In genomic region chr15:90657520-90658172, GRCh38 we compare ENCODE assay signal across 8 cellular contexts. TPM values are rescaled to one million over a fixed set of nuclear protein-coding genes. Genes with fewer than 3 reads are reported as not detected.
DNase-seq lines count a peak whose midpoint lies in the region; ATAC-seq and TF ChIP-seq lines count a peak whose summit lies in the region.
"Not testable (repeated sequence)": the region's sequence is repeated elsewhere in the genome, so short reads cannot be mapped to it uniquely, and the experiment has no call there.

No MANE protein-coding gene starts in this region.

- not testable (repeated sequence) for TF ChIP-seq CTCF in Peyer's patch (IDR thresholded peaks at IDR 0.05)

- H3K9me3 ChIP-seq in Peyer's patch: not testable (repeated sequence)

- not testable (repeated sequence) for H3K36me3 ChIP-seq in Peyer's patch

- not testable (repeated sequence) for H3K9me3 Mint-ChIP-seq in activated CD4-positive, alpha-beta memory T cell treated with anti-CD3 and anti-CD28 coated beads, Interleukin-2, amount 10 ng/mL, durations not matched to agents 7 days and 5 days; activated naive CD4-positive, alpha-beta T cell treated with anti-CD3 and anti-CD28 coated beads, Interleukin-2, amount 50 U/mL, for 72 hours

- H3K4me3 ChIP-seq in Peyer's patch: not testable (repeated sequence)

- H3K4me1 Mint-ChIP-seq in activated CD4-positive, alpha-beta memory T cell treated with anti-CD3 and anti-CD28 coated beads, Interleukin-2, amount 10 ng/mL, durations not matched to agents 7 days and 5 days: peaks cover 77% of the 10 kb centered on the region

- TF ChIP-seq POLR2A in Peyer's patch (IDR thresholded peaks at IDR 0.05): not testable (repeated sequence)

- POLR2A ChIA-PET in activated CD4-positive, alpha-beta memory T cell treated with anti-CD3 and anti-CD28 coated beads, Interleukin-2, amount 10 ng/mL, durations not matched to agents 7 days and 5 days (lab: Charles Lee): interaction anchor here (0.7 to 4.0 kb wide), 9 partner anchors 8 to 277 kb away, joined by 3 to 26 read pairs (median 4); partner anchors contain the start of gene BLM

- not testable (repeated sequence) for H3K27me3 ChIP-seq in Peyer's patch

- CTCF ChIA-PET in activated CD4-positive, alpha-beta memory T cell treated with anti-CD3 and anti-CD28 coated beads, Interleukin-2, amount 10 ng/mL, durations not matched to agents 7 days and 5 days (lab: Charles Lee): interaction anchor here (0.7 kb wide), 1 partner anchor 276 kb away, joined by 3 read pairs; no protein-coding TSS in a partner anchor

- peak; percentile 56 for DNase-seq in HT1080 (ENCODE audit: low read depth)
- peak in 2 of 3 donors; percentile 52 to 72 for DNase-seq in Peyer's patch
- peak; percentile 88 for DNase-seq in activated CD4-positive, alpha-beta memory T cell treated with anti-CD3 and anti-CD28 coated beads, Interleukin-2, amount 10 ng/mL, durations not matched to agents 7 days and 5 days
- peak in 1 of 2 donors; percentile 40 for DNase-seq in activated naive CD4-positive, alpha-beta T cell treated with anti-CD3 and anti-CD28 coated beads, Interleukin-2, amount 50 U/mL, for 72 hours (ENCODE audit: low spot score in 2 of 2)
- peak; percentile 62 for DNase-seq in stimulated activated CD4-positive, alpha-beta T cell treated with anti-CD3 and anti-CD28 coated beads, Interleukin-12 subunit alpha, Interleukin-12 subunit beta, amount 100 ng/mL, for 4 hours
- DNase-seq in stimulated activated naive CD8-positive, alpha-beta T cell treated with anti-CD3 and anti-CD28 coated beads, Interleukin-15, Interleukin-2, amounts not matched to agents 100 U/mL and 50 U/mL, for 24 hours: peak; percentile 54

- H3K27ac ChIP-seq in Peyer's patch: not testable (repeated sequence)

- ATAC-seq in GM18502 (IDR thresholded peaks at IDR 0.05; ENCODE audit: poor library complexity, unreplicated experiment) (peak; percentile 43), GM21786 (IDR thresholded peaks at IDR 0.05; ENCODE audit: unreplicated experiment) (peak; percentile 36)
- peak in 1 of 2 donors; percentile 37 for ATAC-seq in activated naive CD4-positive, alpha-beta T cell treated with anti-CD3 and anti-CD28 coated beads, Interleukin-2, amount 50 U/mL, for 72 hours
- peak; percentile 37 for ATAC-seq in stimulated activated naive CD8-positive, alpha-beta T cell treated with anti-CD3 and anti-CD28 coated beads, Interleukin-15, Interleukin-2, amounts not matched to agents 100 U/mL and 50 U/mL, for 24 hours

- H3K27ac Mint-ChIP-seq in activated CD4-positive, alpha-beta memory T cell treated with anti-CD3 and anti-CD28 coated beads, Interleukin-2, amount 10 ng/mL, durations not matched to agents 7 days and 5 days: peak overlapping the region; percentile 68
- peak overlapping the region; percentile 40 to 52 for H3K27ac Mint-ChIP-seq in activated naive CD4-positive, alpha-beta T cell treated with anti-CD3 and anti-CD28 coated beads, Interleukin-2, amount 50 U/mL, for 72 hours

- H3K27me3 Mint-ChIP-seq in activated CD4-positive, alpha-beta memory T cell treated with anti-CD3 and anti-CD28 coated beads, Interleukin-2, amount 10 ng/mL, durations not matched to agents 7 days and 5 days: peaks cover 22% of the 10 kb centered on the region

- peak overlapping the region; percentile 60 for H3K4me3 Mint-ChIP-seq in activated CD4-positive, alpha-beta memory T cell treated with anti-CD3 and anti-CD28 coated beads, Interleukin-2, amount 10 ng/mL, durations not matched to agents 7 days and 5 days

- peaks cover 17% of the 10 kb centered on the region for H3K36me3 Mint-ChIP-seq in activated CD4-positive, alpha-beta memory T cell treated with anti-CD3 and anti-CD28 coated beads, Interleukin-2, amount 10 ng/mL, durations not matched to agents 7 days and 5 days (ENCODE audit: low read depth)
- not testable (repeated sequence) for H3K36me3 Mint-ChIP-seq in activated naive CD4-positive, alpha-beta T cell treated with anti-CD3 and anti-CD28 coated beads, Interleukin-2, amount 50 U/mL, for 72 hours

- H3K4me1 ChIP-seq in Peyer's patch: peaks cover 0 to 30% (median 13%) of the 10 kb centered on the region in 4 donors

RNA-seq across cellular contexts. Expression of gene BLM, which starts 59.5 kb away (rescaled TPM):
- 13.1 and 16.1 TPM in 2 replicates for total RNA-seq in HT1080 (2014; rRNA removed; shearing (Covaris generic))
- 6.7 and 7.0 TPM in 2 replicates for polyA plus RNA-seq in HT1080 (2015; cell fraction: cytosol; rRNA removed)
- polyA plus RNA-seq in HT1080 (2015; cell fraction: nucleus; rRNA removed): 22.0 and 25.6 TPM in 2 replicates
- total RNA-seq in Peyer's patch: 1 to 10 TPM in 3 of 4 donors, under 1 TPM in 1; 0.94 to 8.4 (median 4.2) TPM
- 10 to 100 TPM; 59.4 to 63.7 TPM for total RNA-seq in activated CD4-positive, alpha-beta memory T cell treated with anti-CD3 and anti-CD28 coated beads, Interleukin-2, amount 10 ng/mL, durations not matched to agents 7 days and 5 days
- total RNA-seq in activated naive CD4-positive, alpha-beta T cell treated with anti-CD3 and anti-CD28 coated beads, Interleukin-2, amount 50 U/mL, for 72 hours: 10 to 100 TPM; 71.9 to 79.6 TPM
